ENCODE assay signal across 9 cellular contexts in the genomic region with DNA sequence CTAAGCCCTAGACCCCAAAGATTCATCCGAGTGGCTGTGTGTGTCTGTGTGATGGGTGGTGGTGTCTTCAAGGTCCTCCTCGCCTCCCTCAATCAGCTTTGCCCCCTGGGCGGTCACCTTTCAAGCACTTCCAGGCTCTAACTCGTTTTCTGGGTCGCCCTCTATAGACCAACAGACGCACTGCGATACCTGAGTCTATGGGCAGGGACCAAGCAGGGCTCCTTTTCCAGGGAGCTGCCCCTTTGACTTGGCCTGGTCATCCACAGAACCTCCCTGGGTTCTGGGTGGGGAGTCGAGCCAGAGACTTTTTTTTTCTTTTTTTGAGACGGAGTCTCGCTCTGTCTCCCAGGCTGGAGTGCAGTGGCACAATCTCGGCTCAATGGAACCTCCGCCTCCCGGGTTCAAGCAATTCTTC. TPM values are rescaled to one million over a fixed set of nuclear protein-coding genes. Genes with fewer than 3 reads are reported as not detected.
DNase-seq lines count a peak whose midpoint lies in the region; ATAC-seq, FAIRE-seq and TF ChIP-seq lines count a peak whose summit lies in the region.
"Had no signal": no experiment of that assay in that cellular context is flagged by ENCODE, and none has a peak within 500 bp of the region (broad histone marks: within the 10 kb centered on the region; RNA-seq: fewer than 3 reads in every experiment).

No MANE protein-coding gene starts in this region.

- ATAC-seq in HG02981 (IDR thresholded peaks at IDR 0.05; ENCODE audit: unreplicated experiment) = peak; percentile 50
- peak; percentile 61 for ATAC-seq in activated CD8-positive, alpha-beta memory T cell treated with anti-CD3 and anti-CD28 coated beads, Interleukin-2, amount 10 ng/mL, durations not matched to agents 7 days and 5 days

- no peaks in the 10 kb centered on the region for H3K9me1 ChIP-seq in endothelial cell of umbilical vein (replicated peaks; ENCODE audit: control insufficient read depth, extremely low read depth, insufficient read depth, low read length)

- no TSS peak for BruUV-seq in Calu3 (replicated peaks; lab: Mats Ljungman, UMichigan)
- TSS peak; percentile 15 for BruUV-seq in endothelial cell of umbilical vein (replicated peaks; lab: Mats Ljungman, UMichigan)

- DNase-seq in Calu3 (peak; percentile 68), NOMO-1 treated with DMSO at 0.1 percent for 48 hours (lab: John Stamatoyannopoulos, UW; ENCODE audit: unreplicated experiment) (peak; percentile 74), endothelial cell of umbilical vein (ENCODE audit: low read depth, low spot score) (peak; percentile 73), NCI-H1048 (lab: John Stamatoyannopoulos, UW) (no peak)
- peak; percentile 88 for DNase-seq in activated CD8-positive, alpha-beta memory T cell treated with anti-CD3 and anti-CD28 coated beads, Interleukin-2, amount 10 ng/mL, durations not matched to agents 7 days and 5 days
- DNase-seq in stimulated activated CD8-positive, alpha-beta memory T cell treated with anti-CD3 and anti-CD28 coated beads, Interleukin-7, amount 100 ng/mL, for 1 hour (ENCODE audit: low read depth in 2 of 2) = peak; percentile 27 to 35

- no peaks in the 10 kb centered on the region for H3K4me1 Mint-ChIP-seq in Calu3 (ENCODE audit: low read depth, unreplicated experiment)
- peaks cover 9% of the 10 kb centered on the region for H3K4me1 Mint-ChIP-seq in activated CD8-positive, alpha-beta memory T cell treated with anti-CD3 and anti-CD28 coated beads, Interleukin-2, amount 10 ng/mL, durations not matched to agents 7 days and 5 days

- intact Hi-C loops in Calu3 (cut with micrococcal nuclease; ENCODE audit: unreplicated experiment) (loop anchor here (2.0 kb wide), 1 partner anchor 47 kb away; no protein-coding TSS in a partner anchor), endothelial cell of umbilical vein (cut with micrococcal nuclease) (loop anchor here (1.0 to 5.0 kb wide), 3 partner anchors 21 to 159 kb away; no protein-coding TSS in a partner anchor)

- dilution Hi-C loops in endothelial cell of umbilical vein (cut with MboI; ENCODE audit: extremely low pct_ligation_motif_present, low sequenced_read_pairs) = no loop called here

- H3K79me2 ChIP-seq in endothelial cell of umbilical vein (ENCODE audit: control insufficient read depth, insufficient read depth, low read length) = peaks cover 6% of the 10 kb centered on the region

- no peaks in the 10 kb centered on the region for H4K20me1 ChIP-seq in endothelial cell of umbilical vein (replicated peaks; ENCODE audit: control insufficient read depth, extremely low read depth, insufficient read depth, low read length)

- TF ChIP-seq POLR2A in endothelial cell of umbilical vein (IDR thresholded peaks at IDR 0.05; ENCODE audit: low read depth, low read length) = no peak

- H3K9me3 ChIP-seq in endothelial cell of umbilical vein (replicated peaks; ENCODE audit: control insufficient read depth, insufficient read depth, low read length) = no peaks in the 10 kb centered on the region
- H3K9me3 ChIP-seq in mucosa of rectum (ENCODE audit: control insufficient read depth in 2 of 2, low read length in 2 of 2) = no peaks in the 10 kb centered on the region

- peak overlapping the region; percentile 61 for H3K27ac Mint-ChIP-seq in Calu3 (ENCODE audit: unreplicated experiment)
- peak overlapping the region; percentile 79 for H3K27ac Mint-ChIP-seq in activated CD8-positive, alpha-beta memory T cell treated with anti-CD3 and anti-CD28 coated beads, Interleukin-2, amount 10 ng/mL, durations not matched to agents 7 days and 5 days

- H3K27me3 ChIP-seq in endothelial cell of umbilical vein (ENCODE audit: control insufficient read depth in 2 of 2, insufficient read depth in 2 of 2, low read length in 2 of 2) (no peaks in the 10 kb centered on the region), mucosa of rectum (ENCODE audit: control insufficient read depth in 2 of 2, insufficient read depth in 2 of 2, low read length in 2 of 2) (no peaks in the 10 kb centered on the region)

- H3K4me1 ChIP-seq in endothelial cell of umbilical vein (ENCODE audit: control insufficient read depth, extremely low read depth, insufficient read depth, low read length) (peaks cover 7% of the 10 kb centered on the region), mucosa of rectum (ENCODE audit: control insufficient read depth in 2 of 2, insufficient read depth in 2 of 2, low read length in 2 of 2) (peaks cover 5 to 12% of the 10 kb centered on the region in 2 donors)

- TF ChIP-seq CTCF in Calu3 (IDR thresholded peaks at IDR 0.05; ENCODE audit: unreplicated experiment) (peak; percentile 48), endothelial cell of umbilical vein (IDR thresholded peaks at IDR 0.05; ENCODE audit: extremely low read depth in 1 of 2, insufficient read depth in 1 of 2, low read depth in 1 of 2, low read length in 2 of 2) (peak; percentile 56 to 68)

- peak overlapping the region; percentile 86 for H2AFZ ChIP-seq in endothelial cell of umbilical vein (ENCODE audit: low read depth, low read length)

- H3K4me3 ChIP-seq in endothelial cell of umbilical vein (replicated peaks in 1 of 3; ENCODE audit: insufficient read depth in 1 of 3, low read depth in 1 of 3, low read length in 3 of 3) = peak overlapping the region; percentile 57 to 79 (median 78)
- H3K4me3 ChIP-seq in mucosa of rectum (ENCODE audit: low read length in 2 of 2) = peak overlapping the region; percentile 80 to 83

- H3K36me3 Mint-ChIP-seq in Calu3 (ENCODE audit: insufficient read depth, unreplicated experiment) = peaks cover 25% of the 10 kb centered on the region
- no peaks in the 10 kb centered on the region for H3K36me3 Mint-ChIP-seq in activated CD8-positive, alpha-beta memory T cell treated with anti-CD3 and anti-CD28 coated beads, Interleukin-2, amount 10 ng/mL, durations not matched to agents 7 days and 5 days

- POLR2A ChIA-PET in endothelial cell of umbilical vein (lab: Charles Lee) = no interaction called here

- peak; percentile 93 for FAIRE-seq in endothelial cell of umbilical vein (lab: Jason Lieb, UNC)
- FAIRE-seq: endometrium had no signal

- no peaks in the 10 kb centered on the region for H3K27me3 Mint-ChIP-seq in Calu3 (ENCODE audit: unreplicated experiment)
- no peaks in the 10 kb centered on the region for H3K27me3 Mint-ChIP-seq in activated CD8-positive, alpha-beta memory T cell treated with anti-CD3 and anti-CD28 coated beads, Interleukin-2, amount 10 ng/mL, durations not matched to agents 7 days and 5 days

- H3K9me3 Mint-ChIP-seq in Calu3 (ENCODE audit: low read depth, unreplicated experiment) = no peaks in the 10 kb centered on the region
- no peaks in the 10 kb centered on the region for H3K9me3 Mint-ChIP-seq in activated CD8-positive, alpha-beta memory T cell treated with anti-CD3 and anti-CD28 coated beads, Interleukin-2, amount 10 ng/mL, durations not matched to agents 7 days and 5 days (ENCODE audit: low read depth)

- H3K4me3 Mint-ChIP-seq in Calu3 (ENCODE audit: low read depth, unreplicated experiment) = peak overlapping the region; percentile 83
- H3K4me3 Mint-ChIP-seq in activated CD8-positive, alpha-beta memory T cell treated with anti-CD3 and anti-CD28 coated beads, Interleukin-2, amount 10 ng/mL, durations not matched to agents 7 days and 5 days = peak overlapping the region; percentile 79

- CTCF ChIA-PET in Calu3 (lab: Charles Lee) (interaction anchor here (0.6 to 1.3 kb wide), 4 partner anchors 30 to 79 kb away, joined by 3 to 11 read pairs (median 4); a partner anchor contains a TSS), endothelial cell of umbilical vein (lab: Charles Lee) (interaction anchor here (0.6 to 1.7 kb wide), 40 partner anchors 8 to 160 kb away, joined by 3 to 48 read pairs (median 5); a partner anchor contains a TSS)
- CTCF ChIA-PET in activated CD8-positive, alpha-beta memory T cell treated with anti-CD3 and anti-CD28 coated beads, Interleukin-2, amount 10 ng/mL, durations not matched to agents 7 days and 5 days (lab: Charles Lee) = interaction anchor here (0.7 to 1.9 kb wide), 33 partner anchors 8 to 203 kb away, joined by 3 to 24 read pairs (median 6); a partner anchor contains a TSS

- H3K4me2 ChIP-seq in endothelial cell of umbilical vein (ENCODE audit: insufficient read depth, low read length) = peak overlapping the region; percentile 96

- H3K9ac ChIP-seq in endothelial cell of umbilical vein (replicated peaks; ENCODE audit: extremely low read depth, insufficient read depth, low read length) (peak overlapping the region; percentile 48), mucosa of rectum (ENCODE audit: low read depth in 1 of 2, low read length in 2 of 2) (peak overlapping the region; percentile 86 to 87)

- H3K27ac ChIP-seq in endothelial cell of umbilical vein (ENCODE audit: insufficient read depth, low read depth, low read length) = no peak overlapping the region
- H3K27ac ChIP-seq in mucosa of rectum (ENCODE audit: low read depth in 2 of 2, low read length in 2 of 2) = peak overlapping the region; percentile 77 to 90

- peaks cover 2 to 23% of the 10 kb centered on the region in 2 experiments for H3K36me3 ChIP-seq in endothelial cell of umbilical vein (ENCODE audit: control insufficient read depth in 2 of 2, extremely low read depth in 1 of 2, insufficient read depth in 2 of 2, low read length in 2 of 2)
- H3K36me3 ChIP-seq in mucosa of rectum (ENCODE audit: control insufficient read depth in 2 of 2, insufficient read depth in 2 of 2, low read length in 2 of 2) = peaks cover 26 to 32% of the 10 kb centered on the region in 2 donors

RNA-seq across cellular contexts. Expression of a gene that starts 1.1 kb away (rescaled TPM):
- total RNA-seq in Calu3 (2022) (13.8 and 15.3 TPM in 2 replicates), endothelial cell of umbilical vein (35.0 and 36.9 TPM in 2 replicates)
- 10 to 100 TPM; 19.3 to 26.1 TPM for total RNA-seq in activated CD8-positive, alpha-beta memory T cell treated with anti-CD3 and anti-CD28 coated beads, Interleukin-2, amount 10 ng/mL, durations not matched to agents 7 days and 5 days
- 29.9 and 31.8 TPM in 2 replicates for polyA plus RNA-seq in endothelial cell of umbilical vein
- polyA plus RNA-seq in endothelial cell of umbilical vein (2011; cell fraction: cytosol; rRNA removed) = 22.2 and 27.2 TPM in 2 replicates
- 27.5 and 29.6 TPM in 2 replicates for polyA plus RNA-seq in endothelial cell of umbilical vein (2011; cell fraction: nucleus; rRNA removed)
- 28.3 and 30.8 TPM in 2 replicates for polyA plus RNA-seq in endothelial cell of umbilical vein (2012)
- polyA minus RNA-seq in endothelial cell of umbilical vein = 36.0 and 40.1 TPM in 2 replicates
- 45.6 TPM for polyA minus RNA-seq in endothelial cell of umbilical vein (2011; cell fraction: cytosol; rRNA and poly(A)+ RNA removed)
- polyA minus RNA-seq in endothelial cell of umbilical vein (2011; cell fraction: nucleus; rRNA and poly(A)+ RNA removed) = 11.1 and 16.3 TPM in 2 replicates

RNA-seq across cellular contexts. Expression of a gene that starts 18.8 kb away (rescaled TPM):
- total RNA-seq in Calu3 (2022) = 34.0 and 37.3 TPM in 2 replicates
- total RNA-seq in activated CD8-positive, alpha-beta memory T cell treated with anti-CD3 and anti-CD28 coated beads, Interleukin-2, amount 10 ng/mL, durations not matched to agents 7 days and 5 days = 10 to 100 TPM; 29.8 to 41.1 TPM
- 44.4 and 46.6 TPM in 2 replicates for total RNA-seq in endothelial cell of umbilical vein
- 78.1 and 83.2 TPM in 2 replicates for polyA plus RNA-seq in endothelial cell of umbilical vein
- 52.6 and 61.9 TPM in 2 replicates for polyA plus RNA-seq in endothelial cell of umbilical vein (2011; cell fraction: cytosol; rRNA removed)
- 125 and 142 TPM in 2 replicates for polyA plus RNA-seq in endothelial cell of umbilical vein (2011; cell fraction: nucleus; rRNA removed)
- 40.8 and 45.5 TPM in 2 replicates for polyA plus RNA-seq in endothelial cell of umbilical vein (2012)
- polyA minus RNA-seq in endothelial cell of umbilical vein = 37.6 and 50.1 TPM in 2 replicates
- 59.3 TPM for polyA minus RNA-seq in endothelial cell of umbilical vein (2011; cell fraction: cytosol; rRNA and poly(A)+ RNA removed)
- 42.6 and 45.5 TPM in 2 replicates for polyA minus RNA-seq in endothelial cell of umbilical vein (2011; cell fraction: nucleus; rRNA and poly(A)+ RNA removed)

RNA-seq across cellular contexts. Expression of a gene that starts 19.2 kb away (rescaled TPM):
- 22.5 and 25.9 TPM in 2 replicates for total RNA-seq in Calu3 (2022)
- 10 to 100 TPM; 22.3 to 34.2 TPM for total RNA-seq in activated CD8-positive, alpha-beta memory T cell treated with anti-CD3 and anti-CD28 coated beads, Interleukin-2, amount 10 ng/mL, durations not matched to agents 7 days and 5 days
- total RNA-seq in endothelial cell of umbilical vein = 35.4 and 39.3 TPM in 2 replicates
- polyA plus RNA-seq in endothelial cell of umbilical vein = 17.6 and 21.1 TPM in 2 replicates
- polyA plus RNA-seq in endothelial cell of umbilical vein (2011; cell fraction: cytosol; rRNA removed) = 21.2 and 21.4 TPM in 2 replicates
- 13.1 and 17.2 TPM in 2 replicates for polyA plus RNA-seq in endothelial cell of umbilical vein (2011; cell fraction: nucleus; rRNA removed)
- polyA plus RNA-seq in endothelial cell of umbilical vein (2012) = 39.7 and 44.6 TPM in 2 replicates
- polyA minus RNA-seq in endothelial cell of umbilical vein = 33.8 and 41.7 TPM in 2 replicates
- 49.6 TPM for polyA minus RNA-seq in endothelial cell of umbilical vein (2011; cell fraction: cytosol; rRNA and poly(A)+ RNA removed)
- 5.5 and 5.8 TPM in 2 replicates for polyA minus RNA-seq in endothelial cell of umbilical vein (2011; cell fraction: nucleus; rRNA and poly(A)+ RNA removed)

RNA-seq across cellular contexts. Expression of a gene that starts 29.7 kb away (rescaled TPM):
- total RNA-seq in Calu3 (2022) = 38.6 and 40.2 TPM in 2 replicates
- total RNA-seq in activated CD8-positive, alpha-beta memory T cell treated with anti-CD3 and anti-CD28 coated beads, Interleukin-2, amount 10 ng/mL, durations not matched to agents 7 days and 5 days = 10 to 100 TPM; 61.4 to 81.0 TPM
- total RNA-seq in endothelial cell of umbilical vein = 100 and 101 TPM in 2 replicates
- 86.5 and 98.7 TPM in 2 replicates for polyA plus RNA-seq in endothelial cell of umbilical vein
- 92.3 and 99.9 TPM in 2 replicates for polyA plus RNA-seq in endothelial cell of umbilical vein (2011; cell fraction: cytosol; rRNA removed)
- 58.0 and 74.3 TPM in 2 replicates for polyA plus RNA-seq in endothelial cell of umbilical vein (2011; cell fraction: nucleus; rRNA removed)
- polyA plus RNA-seq in endothelial cell of umbilical vein (2012) = 106 and 119 TPM in 2 replicates
- 45.4 and 46.4 TPM in 2 replicates for polyA minus RNA-seq in endothelial cell of umbilical vein
- polyA minus RNA-seq in endothelial cell of umbilical vein (2011; cell fraction: cytosol; rRNA and poly(A)+ RNA removed) = 28.7 TPM
- 11.2 and 14.3 TPM in 2 replicates for polyA minus RNA-seq in endothelial cell of umbilical vein (2011; cell fraction: nucleus; rRNA and poly(A)+ RNA removed)
